Comparison of ENCODE assay signal across 9 cellular contexts in genomic region chr9:135478858-135479468, GRCh38. TPM values are rescaled to one million over a fixed set of nuclear protein-coding genes. Genes with fewer than 3 reads are reported as not detected.
A peak's percentile ranks its signal among the peaks of the same experiment; 100 is the strongest.
DNase-seq lines count a peak whose midpoint lies in the region; ATAC-seq and TF ChIP-seq lines count a peak whose summit lies in the region.
"Had no signal": no experiment of that assay in that cellular context is flagged by ENCODE, and none has a peak within 500 bp of the region (broad histone marks: within the 10 kb centered on the region; RNA-seq: fewer than 3 reads in every experiment).

No MANE protein-coding gene starts in this region.

- TF ChIP-seq CTCF in RWPE1 (conservative IDR thresholded peaks at IDR 0.05; ENCODE audit: low read depth) (peak; percentile 60), lower leg skin (IDR thresholded peaks at IDR 0.05) (no peak), thoracic aorta (IDR thresholded peaks at IDR 0.05) (no peak)

- TF ChIP-seq POLR2A in lower leg skin (IDR thresholded peaks at IDR 0.05), result no peak

- H3K4me1 ChIP-seq in ectodermal cell (ENCODE audit: control insufficient read depth, insufficient read depth, low read length) (peaks cover 13% of the 10 kb centered on the region), thoracic aorta (ENCODE audit: control insufficient read depth in 1 of 2, low read depth in 2 of 2) (peaks cover 5 to 20% of the 10 kb centered on the region in 2 donors)

- H3K27ac Mint-ChIP-seq in activated CD4-positive, alpha-beta T cell treated with anti-CD3 and anti-CD28 coated beads, Interleukin-2, amount 10 ng/mL, durations not matched to agents 7 days and 5 days, result no peak overlapping the region

- no peaks in the 10 kb centered on the region for H3K9me3 Mint-ChIP-seq in activated CD4-positive, alpha-beta T cell treated with anti-CD3 and anti-CD28 coated beads, Interleukin-2, amount 10 ng/mL, durations not matched to agents 7 days and 5 days

- peaks cover 4% of the 10 kb centered on the region for H3K4me1 Mint-ChIP-seq in activated CD4-positive, alpha-beta T cell treated with anti-CD3 and anti-CD28 coated beads, Interleukin-2, amount 10 ng/mL, durations not matched to agents 7 days and 5 days

- H3K4me3 ChIP-seq in ectodermal cell (ENCODE audit: insufficient read depth, low read depth, low read length) (peak overlapping the region; percentile 44), lower leg skin (ENCODE audit: low read depth, poor library complexity, severe bottlenecking) (peak overlapping the region; percentile 21), thoracic aorta (peak overlapping the region; percentile 91)

- DNase-seq in activated CD4-positive, alpha-beta T cell treated with anti-CD3 and anti-CD28 coated beads, Interleukin-2, amount 10 ng/mL, durations not matched to agents 7 days and 5 days, result no peak
- no peak for DNase-seq in activated CD4-positive, alpha-beta T cell treated with anti-CD3 and anti-CD28 coated beads, Interleukin-2, amount 50 U/mL, for 1 hour
- DNase-seq in RWPE1 (ENCODE audit: low spot score), result peak; percentile 49
- no peak for DNase-seq in lower leg skin (ENCODE audit: low spot score in 2 of 2)
- no peak for DNase-seq in thoracic aorta (ENCODE audit: low spot score)
- DNase-seq in NK-92 treated with Interleukin-12 subunit alpha and Interleukin-12 subunit beta, amount 100 ng/mL, for 24 hours (lab: John Stamatoyannopoulos, UW), result no peak
- no peak for DNase-seq in mesenteric fat pad (ENCODE audit: low spot score)

- peak overlapping the region; percentile 73 for H3K27ac ChIP-seq in RWPE1
- H3K27ac ChIP-seq in ectodermal cell (ENCODE audit: insufficient read depth, low read depth, low read length, poor library complexity, severe bottlenecking), result no peak overlapping the region
- H3K27ac ChIP-seq in thoracic aorta, result peak overlapping the region in 1 of 2 donors; percentile 18

- H3K36me3 ChIP-seq in ectodermal cell (ENCODE audit: control insufficient read depth, insufficient read depth, low read length) (peaks cover 7% of the 10 kb centered on the region), thoracic aorta (peaks cover under 1% of the 10 kb centered on the region)

- no peaks in the 10 kb centered on the region for H3K9me3 ChIP-seq in ectodermal cell (ENCODE audit: control insufficient read depth, low read length)
- H3K9me3 ChIP-seq in thoracic aorta, result no peaks in the 10 kb centered on the region

- H3K27me3 Mint-ChIP-seq in activated CD4-positive, alpha-beta T cell treated with anti-CD3 and anti-CD28 coated beads, Interleukin-2, amount 10 ng/mL, durations not matched to agents 7 days and 5 days, result peaks cover 41% of the 10 kb centered on the region

- H3K27me3 ChIP-seq in ectodermal cell (ENCODE audit: control insufficient read depth, insufficient read depth, low read length, poor library complexity, severe bottlenecking), result no peaks in the 10 kb centered on the region
- no peaks in the 10 kb centered on the region for H3K27me3 ChIP-seq in thoracic aorta (replicated peaks; ENCODE audit: insufficient read depth)

- WGBS in ectodermal cell, 2 experiments, result 5% methylated on average over 62 of the region's 62 CpGs
- WGBS in lower leg skin, 2 donors, result 1 to 2% methylated on average over 21 to 33 of the region's 62 CpGs

- no peak for ATAC-seq in thoracic aorta (ENCODE audit: insufficient number of reproducible peaks, low FRiP score, low read depth)

- no peaks in the 10 kb centered on the region for H3K36me3 Mint-ChIP-seq in activated CD4-positive, alpha-beta T cell treated with anti-CD3 and anti-CD28 coated beads, Interleukin-2, amount 10 ng/mL, durations not matched to agents 7 days and 5 days (ENCODE audit: low read depth)

- intact Hi-C loops in lower leg skin (cut with DNase I; ENCODE audit: low total_unique reads), result no loop called here

- peak overlapping the region; percentile 65 for H3K4me3 Mint-ChIP-seq in activated CD4-positive, alpha-beta T cell treated with anti-CD3 and anti-CD28 coated beads, Interleukin-2, amount 10 ng/mL, durations not matched to agents 7 days and 5 days

- POLR2A ChIA-PET in activated CD4-positive, alpha-beta T cell treated with anti-CD3 and anti-CD28 coated beads, Interleukin-2, amount 10 ng/mL, durations not matched to agents 7 days and 5 days (lab: Charles Lee), result no interaction called here
- POLR2A ChIA-PET in RWPE1 (lab: Yijun Ruan, JAX; ENCODE audit: low non-redundant PET), result interaction anchor here (0.6 kb wide), 1 partner anchor 9 kb away, joined by 5 read pairs; no protein-coding TSS in a partner anchor

- CTCF ChIA-PET in activated CD4-positive, alpha-beta T cell treated with anti-CD3 and anti-CD28 coated beads, Interleukin-2, amount 10 ng/mL, durations not matched to agents 7 days and 5 days (lab: Charles Lee), result no interaction called here
- CTCF ChIA-PET in RWPE1 (lab: Yijun Ruan, JAX), result interaction anchor here (0.7 kb wide), 1 partner anchor 122 kb away, joined by 5 read pairs; no protein-coding TSS in a partner anchor

RNA-seq across cellular contexts. Expression of gene PPP1R26, which starts 0.6 kb away (rescaled TPM):
- total RNA-seq in activated CD4-positive, alpha-beta T cell treated with anti-CD3 and anti-CD28 coated beads, Interleukin-2, amount 10 ng/mL, durations not matched to agents 7 days and 5 days, result under 1 TPM; 0.52 to 0.67 TPM
- 28.1 TPM for polyA plus RNA-seq in ectodermal cell (2013, experiment 1 of 4)
- 30.6 TPM for polyA plus RNA-seq in ectodermal cell (2013, experiment 2 of 4)
- 24.7 TPM for polyA plus RNA-seq in ectodermal cell (2013, experiment 3 of 4)
- polyA plus RNA-seq in ectodermal cell (2013, experiment 4 of 4), result 26.5 TPM
- total RNA-seq in lower leg skin (10 to 100 TPM in 1 of 4 donors, 1 to 10 TPM in 3; 8.4 to 11.5 (median 9.2) TPM), thoracic aorta (10 to 100 TPM; 11.9 to 17.6 TPM), mesenteric fat pad (10.6 TPM)

RNA-seq across cellular contexts. Expression of gene MRPS2, which starts 21.5 kb away (rescaled TPM):
- total RNA-seq in activated CD4-positive, alpha-beta T cell treated with anti-CD3 and anti-CD28 coated beads, Interleukin-2, amount 10 ng/mL, durations not matched to agents 7 days and 5 days, result 10 to 100 TPM; 28.0 to 31.2 TPM
- polyA plus RNA-seq in ectodermal cell (2013, experiment 1 of 4), result 74.4 TPM
- polyA plus RNA-seq in ectodermal cell (2013, experiment 2 of 4), result 75.0 TPM
- polyA plus RNA-seq in ectodermal cell (2013, experiment 3 of 4), result 53.1 TPM
- polyA plus RNA-seq in ectodermal cell (2013, experiment 4 of 4), result 58.8 TPM
- 10 to 100 TPM; 41.3 to 61.6 (median 49.7) TPM for total RNA-seq in lower leg skin
- total RNA-seq in thoracic aorta, result 10 to 100 TPM; 31.5 to 32.2 TPM
- total RNA-seq in mesenteric fat pad, result 25.9 TPM

RNA-seq across cellular contexts. Expression of gene LCN1, which starts 42.3 kb away (rescaled TPM):
- total RNA-seq in activated CD4-positive, alpha-beta T cell treated with anti-CD3 and anti-CD28 coated beads, Interleukin-2, amount 10 ng/mL, durations not matched to agents 7 days and 5 days, result not detected
- not detected for polyA plus RNA-seq in ectodermal cell (2013, experiment 1 of 4)
- polyA plus RNA-seq in ectodermal cell (2013, experiment 2 of 4), result not detected
- not detected for polyA plus RNA-seq in ectodermal cell (2013, experiment 3 of 4)
- polyA plus RNA-seq in ectodermal cell (2013, experiment 4 of 4), result not detected
- total RNA-seq in lower leg skin, result not detected
- not detected for total RNA-seq in thoracic aorta
- total RNA-seq in mesenteric fat pad, result 2.3 TPM
- total RNA-seq: dermis microvascular lymphatic vessel endothelial cell had no signal

Comparison
In these comparisons a context has a peak if more than half of its experiments do, and no peak if none do; other contexts are left out.
1. H3K4me3 ChIP-seq: peak in every context shown above with its lines; median percentile 91 in thoracic aorta; 44 in ectodermal cell; 21 in lower leg skin.